ENCODE assay signal across 19 cellular contexts in the genomic region with DNA sequence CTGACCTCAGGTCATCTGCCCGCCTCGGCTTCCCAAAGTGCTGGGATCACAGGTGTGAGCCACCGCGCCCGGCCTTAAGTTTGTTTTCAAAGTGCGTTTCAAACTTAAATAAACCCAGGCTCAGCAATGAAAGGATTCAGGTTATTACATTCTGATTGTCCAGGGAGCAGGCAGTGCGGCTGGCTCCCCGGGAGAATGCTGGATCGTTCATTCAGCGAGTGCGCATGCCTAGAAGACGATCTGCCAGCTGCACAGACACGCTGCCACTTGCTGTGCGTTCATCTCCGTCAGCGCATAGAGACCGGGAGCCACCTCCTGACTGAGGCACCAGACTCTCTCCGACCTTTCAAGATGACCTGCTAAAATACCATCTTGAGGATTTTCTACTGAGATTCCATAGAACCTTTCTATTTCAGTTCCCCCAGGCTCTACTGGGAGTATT.
DNase-seq lines count a peak whose midpoint lies in the region; ATAC-seq and TF ChIP-seq lines count a peak whose summit lies in the region.
"Had no signal": no experiment of that assay in that cellular context is flagged by ENCODE, and none has a peak within 500 bp of the region (broad histone marks: within the 10 kb centered on the region; RNA-seq: fewer than 3 reads in every experiment).

No MANE protein-coding gene starts in this region.

- POLR2A ChIA-PET in Caco-2 (lab: Charles Lee), result no interaction called here

- no peak overlapping the region for H3K4me3 Mint-ChIP-seq in Caco-2 (ENCODE audit: unreplicated experiment)
- H3K4me3 Mint-ChIP-seq: activated T-cell treated with anti-CD3 and anti-CD28 coated beads, Interleukin-2, amount 50 U/mL, for 72 hours; stimulated activated memory B cell treated with anti-CD40 and anti-IgM and Interleukin-4, amounts not matched to agents 10 μg/mL and 1 μg/mL and 100 μg/mL, for 72 hours had no signal

- no peak overlapping the region for H3K27ac Mint-ChIP-seq in Caco-2 (ENCODE audit: unreplicated experiment)
- H3K27ac Mint-ChIP-seq: activated T-cell treated with anti-CD3 and anti-CD28 coated beads, Interleukin-2, amount 50 U/mL, for 72 hours had no signal

- H3K36me3 ChIP-seq in NT2/D1 (ENCODE audit: insufficient read depth, insufficient read length, low read length) (no peaks in the 10 kb centered on the region), esophagus (ENCODE audit: control insufficient read depth in 2 of 2, insufficient read depth in 2 of 2, low read length in 1 of 2) (no peaks in the 10 kb centered on the region), prostate gland (no peaks in the 10 kb centered on the region), Caco-2 (ENCODE audit: control insufficient read depth, insufficient read depth, low read length) (no peaks in the 10 kb centered on the region)
- H3K36me3 ChIP-seq: gastrocnemius medialis, SJSA1, upper lobe of right lung had no signal

- no TSS peak for BruUV-seq in Caco-2 (replicated peaks; lab: Mats Ljungman, UMichigan)

- no peak for ATAC-seq in left colon
- ATAC-seq: activated T-cell treated with anti-CD3 and anti-CD28 coated beads, Interleukin-2, amount 50 U/mL, for 72 hours; stimulated activated memory B cell treated with anti-CD40 and anti-IgM and Interleukin-4, amounts not matched to agents 10 μg/mL and 1 μg/mL and 100 μg/mL, for 72 hours; upper lobe of right lung had no signal

- CTCF ChIA-PET in Caco-2 (lab: Charles Lee), result interaction anchor here (0.6 kb wide), 1 partner anchor 28 kb away, joined by 3 read pairs; no protein-coding TSS in a partner anchor

- intact Hi-C loops in prostate gland (cut with DNase I) (no loop called here), Caco-2 (cut with micrococcal nuclease; ENCODE audit: unreplicated experiment) (no loop called here), left colon (cut with DNase I, micrococcal nuclease) (no loop called here)

- TF ChIP-seq CTCF in prostate gland (IDR thresholded peaks at IDR 0.05) (no peak), Caco-2 (IDR thresholded peaks at IDR 0.05; ENCODE audit: insufficient read depth in 1 of 2, low read depth in 1 of 2, low read length in 1 of 2, severe bottlenecking in 1 of 2, unreplicated experiment in 1 of 2) (no peak)

- H3K9me3 ChIP-seq in NT2/D1 (ENCODE audit: insufficient read depth, low read length) (no peaks in the 10 kb centered on the region), esophagus (ENCODE audit: control insufficient read depth in 2 of 2, insufficient read depth in 1 of 2, low read depth in 1 of 2, low read length in 1 of 2) (no peaks in the 10 kb centered on the region), prostate gland (no peaks in the 10 kb centered on the region), Caco-2 (no peaks in the 10 kb centered on the region)
- H3K9me3 ChIP-seq: gastrocnemius medialis, SJSA1, upper lobe of right lung had no signal

- no peaks in the 10 kb centered on the region for H3K27me3 Mint-ChIP-seq in Caco-2 (ENCODE audit: insufficient read depth, unreplicated experiment)
- H3K27me3 Mint-ChIP-seq: stimulated activated memory B cell treated with anti-CD40 and anti-IgM and Interleukin-4, amounts not matched to agents 10 μg/mL and 1 μg/mL and 100 μg/mL, for 72 hours had no signal

- no peaks in the 10 kb centered on the region for H3K36me3 Mint-ChIP-seq in Caco-2 (ENCODE audit: insufficient read depth, unreplicated experiment)
- H3K36me3 Mint-ChIP-seq: stimulated activated memory B cell treated with anti-CD40 and anti-IgM and Interleukin-4, amounts not matched to agents 10 μg/mL and 1 μg/mL and 100 μg/mL, for 72 hours had no signal

- peak overlapping the region; percentile 28 to 34 for H3K27ac ChIP-seq in esophagus (ENCODE audit: low read depth in 2 of 2, low read length in 1 of 2)
- peak overlapping the region; percentile 53 to 55 for H3K27ac ChIP-seq in prostate gland
- H3K27ac ChIP-seq: C4-2B, gastrocnemius medialis, SJSA1, upper lobe of right lung had no signal

- WGBS in esophagus, 2 donors, result 54 to 66% methylated on average over 18 of the region's 18 CpGs
- whole genome bisulfite sequencing in prostate gland, result 59% methylated on average over 18 of the region's 18 CpGs

- H3K9me3 Mint-ChIP-seq in Caco-2 (ENCODE audit: unreplicated experiment), result no peaks in the 10 kb centered on the region
- H3K9me3 Mint-ChIP-seq: activated T-cell treated with anti-CD3 and anti-CD28 coated beads, Interleukin-2, amount 50 U/mL, for 72 hours; stimulated activated memory B cell treated with anti-CD40 and anti-IgM and Interleukin-4, amounts not matched to agents 10 μg/mL and 1 μg/mL and 100 μg/mL, for 72 hours had no signal

- no peak overlapping the region for H3K4me3 ChIP-seq in NT2/D1 (ENCODE audit: insufficient read length, low read depth)
- H3K4me3 ChIP-seq in esophagus (ENCODE audit: low read depth in 1 of 2, low read length in 2 of 2), result no peak overlapping the region
- no peak overlapping the region for H3K4me3 ChIP-seq in prostate gland
- no peak overlapping the region for H3K4me3 ChIP-seq in Caco-2 (ENCODE audit: low read depth, low read length)
- H3K4me3 ChIP-seq: gastrocnemius medialis, lung, SJSA1, skin epidermis, upper lobe of right lung had no signal

- peak overlapping the region; percentile 9 for H3K9ac ChIP-seq in NT2/D1 (ENCODE audit: insufficient read length, low read depth)

- H3K4me1 ChIP-seq in NT2/D1 (ENCODE audit: insufficient read depth, insufficient read length) (peaks cover 11% of the 10 kb centered on the region), esophagus (ENCODE audit: control insufficient read depth in 2 of 2, insufficient read depth in 2 of 2, low read length in 1 of 2) (no peaks in the 10 kb centered on the region), prostate gland (replicated peaks) (no peaks in the 10 kb centered on the region), Caco-2 (peaks cover 44% of the 10 kb centered on the region)
- H3K4me1 ChIP-seq: gastrocnemius medialis, upper lobe of right lung had no signal

- H3K27me3 ChIP-seq in NT2/D1 (ENCODE audit: insufficient read depth, insufficient read length), result no peaks in the 10 kb centered on the region
- no peaks in the 10 kb centered on the region for H3K27me3 ChIP-seq in esophagus (ENCODE audit: control insufficient read depth in 1 of 2, insufficient read depth in 2 of 2, low read length in 2 of 2)
- H3K27me3 ChIP-seq in prostate gland (replicated peaks; ENCODE audit: insufficient read depth), result no peaks in the 10 kb centered on the region
- no peaks in the 10 kb centered on the region for H3K27me3 ChIP-seq in Caco-2 (replicated peaks; ENCODE audit: control insufficient read depth, insufficient read depth, low read length)
- H3K27me3 ChIP-seq: gastrocnemius medialis, SJSA1, upper lobe of right lung had no signal

- TF ChIP-seq POLR2A in prostate gland (IDR thresholded peaks at IDR 0.05), result no peak

- DNase-seq in NCI-H146 (lab: John Stamatoyannopoulos, UW) (peak; percentile 22), NCI-H146 treated with DMSO at 0.1 percent for 48 hours (lab: John Stamatoyannopoulos, UW; ENCODE audit: unreplicated experiment) (no peak), NT2/D1 (ENCODE audit: low read depth, low spot score) (no peak), prostate gland (ENCODE audit: low spot score) (peak; percentile 76), Caco-2 (no peak), SK-N-DZ (ENCODE audit: low spot score) (no peak), left colon (no peak)
- DNase-seq: activated CD4-positive, alpha-beta T cell treated with anti-CD3 and anti-CD28 coated beads, Interleukin-2, amount 50 U/mL, for 48 hours; activated T-cell treated with anti-CD3 and anti-CD28 coated beads, Interleukin-2, amount 50 U/mL, for 72 hours; gastrocnemius medialis; NCI-H1694 treated with DMSO at 0.1 percent for 48 hours; NK-92 treated with Interleukin-12 subunit alpha and Interleukin-12 subunit beta, amount 100 ng/mL, for 24 hours; upper lobe of right lung had no signal

- H3K4me1 Mint-ChIP-seq in Caco-2 (ENCODE audit: low read depth, unreplicated experiment), result peaks cover 48% of the 10 kb centered on the region

Comparison
In these comparisons a context has a peak if more than half of its experiments do, and no peak if none do; other contexts are left out.
1. DNase-seq: peak in NCI-H146 (single experiment) and prostate gland (single experiment); none in NCI-H146 treated with DMSO at 0.1 percent for 48 hours (single experiment), NT2/D1 (single experiment), Caco-2 (0 of 2), SK-N-DZ (single experiment) and left colon (0 of 2).